Comparison of ENCODE assay signal across 24 cellular contexts in genomic region chr13:21426238-21426637, GRCh38. TPM values are rescaled to one million over a fixed set of nuclear protein-coding genes. Genes with fewer than 3 reads are reported as not detected.
A peak's percentile ranks its signal among the peaks of the same experiment; 100 is the strongest.
DNase-seq lines count a peak whose midpoint lies in the region; ATAC-seq and TF ChIP-seq lines count a peak whose summit lies in the region.
"Had no signal": no experiment of that assay in that cellular context is flagged by ENCODE, and none has a peak within 500 bp of the region (broad histone marks: within the 10 kb centered on the region; RNA-seq: fewer than 3 reads in every experiment).

No MANE protein-coding gene starts in this region.

- POLR2A ChIA-PET in CD8-positive, alpha-beta memory T cell (lab: Charles Lee), result no interaction called here
- POLR2A ChIA-PET in WTC11 (lab: Charles Lee) (no interaction called here), HEK293T (lab: Yijun Ruan, JAX) (no interaction called here)

- H3K4me3 ChIP-seq in CD8-positive, alpha-beta memory T cell (ENCODE audit: low read length), result no peak overlapping the region
- H3K4me3 ChIP-seq: skin epidermis, transverse colon had no signal

- peaks cover 7% of the 10 kb centered on the region for H3K9me3 ChIP-seq in CD8-positive, alpha-beta memory T cell (ENCODE audit: low read length)

- peaks cover 18 to 25% (median 25%) of the 10 kb centered on the region in 3 donors for H3K36me3 Mint-ChIP-seq in CD8-positive, alpha-beta memory T cell
- H3K36me3 Mint-ChIP-seq in WTC11, result peaks cover 19% of the 10 kb centered on the region

- intact Hi-C loops in left colon (cut with DNase I, micrococcal nuclease), result no loop called here

- ATAC-seq in activated CD4-positive, CD25-positive, alpha-beta regulatory T cell treated with anti-CD3 and anti-CD28 coated beads, Interleukin-2, amount 50 U/mL, for 24 hours, result peak; percentile 71 to 85
- ATAC-seq in WTC11 (no peak), left colon (peak; percentile 63)

- no peaks in the 10 kb centered on the region for H3K27me3 Mint-ChIP-seq in CD8-positive, alpha-beta memory T cell
- no peaks in the 10 kb centered on the region for H3K27me3 Mint-ChIP-seq in WTC11 (ENCODE audit: low read depth)
- H3K27me3 Mint-ChIP-seq: activated B cell treated with CpG ODN at 0.5 μM for 24 hours; activated CD4-positive, alpha-beta memory T cell treated with anti-CD3 and anti-CD28 coated beads for 36 hours; CD4-positive, alpha-beta T cell had no signal

- H3K27ac ChIP-seq in CD8-positive, alpha-beta memory T cell (ENCODE audit: low read depth, low read length), result no peak overlapping the region
- H3K27ac ChIP-seq: skin epidermis, transverse colon had no signal

- H3K27ac Mint-ChIP-seq in CD8-positive, alpha-beta memory T cell, result peak overlapping the region in 5 of 8 donors; percentile 10 to 81 (median 30)
- H3K27ac Mint-ChIP-seq in WTC11, result peak overlapping the region; percentile 53; the same call in 1 of the 2 replicates
- H3K27ac Mint-ChIP-seq: activated B cell treated with CpG ODN at 0.5 μM for 24 hours; activated CD4-positive, alpha-beta memory T cell treated with anti-CD3 and anti-CD28 coated beads for 36 hours; CD4-positive, alpha-beta T cell; mesothelial cell of epicardium; nephron progenitor cell had no signal

- H3K4me1 ChIP-seq in CD8-positive, alpha-beta memory T cell (ENCODE audit: insufficient read depth, low read length), result no peaks in the 10 kb centered on the region
- H3K4me1 ChIP-seq: transverse colon had no signal

- H3K36me3 ChIP-seq in CD8-positive, alpha-beta memory T cell (ENCODE audit: insufficient read depth, low read length), result no peaks in the 10 kb centered on the region
- H3K36me3 ChIP-seq: transverse colon had no signal

- CTCF ChIA-PET in CD8-positive, alpha-beta memory T cell (lab: Charles Lee), result interaction anchor here (1.1 kb wide), 1 partner anchor 10 kb away, joined by 3 read pairs; no protein-coding TSS in a partner anchor
- CTCF ChIA-PET in WTC11 (lab: Charles Lee), result interaction anchor here (0.6 kb wide), 1 partner anchor 42 kb away, joined by 4 read pairs; no protein-coding TSS in a partner anchor
- CTCF ChIA-PET in HEK293T (lab: Yijun Ruan, JAX), result no interaction called here

- no peaks in the 10 kb centered on the region for H3K27me3 ChIP-seq in CD8-positive, alpha-beta memory T cell (ENCODE audit: insufficient read depth, low read length, poor library complexity, severe bottlenecking)
- H3K27me3 ChIP-seq: transverse colon had no signal

- H3K9me3 Mint-ChIP-seq in CD8-positive, alpha-beta memory T cell, result peaks cover 10 to 22% (median 15%) of the 10 kb centered on the region in 5 donors
- H3K9me3 Mint-ChIP-seq in WTC11, result peaks cover 20% of the 10 kb centered on the region

- TF ChIP-seq CTCF in WTC11 (IDR thresholded peaks at IDR 0.05), result no peak

- H3K4me1 Mint-ChIP-seq in CD8-positive, alpha-beta memory T cell, result peaks cover 43 to 58% (median 57%) of the 10 kb centered on the region in 3 donors
- H3K4me1 Mint-ChIP-seq in WTC11, result peaks cover 7% of the 10 kb centered on the region; the same call in 1 of the 2 replicates
- H3K4me1 Mint-ChIP-seq: nephron progenitor cell had no signal

- DNase-seq in activated CD4-positive, CD25-positive, alpha-beta regulatory T cell (lab: John Stamatoyannopoulos, UW), result no peak
- no peak for DNase-seq in CD8-positive, alpha-beta memory T cell
- no peak for DNase-seq in WTC11 (ENCODE audit: low spot score)
- no peak for DNase-seq in left colon
- no peak for DNase-seq in NCI-H526 (lab: John Stamatoyannopoulos, UW)
- no peak for DNase-seq in HEK293T (ENCODE audit: extremely low spot score)
- DNase-seq in SK-N-DZ (ENCODE audit: low spot score), result no peak
- DNase-seq: activated B cell treated with CpG ODN at 0.5 μM for 24 hours; activated CD4-positive, alpha-beta memory T cell treated with anti-CD3 and anti-CD28 coated beads for 36 hours; activated naive CD4-positive, alpha-beta T cell treated with Interleukin-2 at 50 U/mL for 16 hours; CD4-positive, alpha-beta T cell; H9; islet precursor cell; NCI-H1105 treated with DMSO at 0.1 percent for 48 hours; NCI-H1930; NCI-H526 treated with DMSO at 0.1 percent for 48 hours; nephron progenitor cell; SHP77; stimulated activated CD8-positive, alpha-beta memory T cell treated with anti-CD3 and anti-CD28 coated beads, Interleukin-4, amount 100 ng/mL, for 48 hours; T-helper 9 cell; transverse colon had no signal

- H3K4me3 Mint-ChIP-seq in CD8-positive, alpha-beta memory T cell, result peak overlapping the region in 1 of 7 donors; percentile 1
- H3K4me3 Mint-ChIP-seq in WTC11, result no peak overlapping the region
- H3K4me3 Mint-ChIP-seq: activated B cell treated with CpG ODN at 0.5 μM for 24 hours; activated CD4-positive, alpha-beta memory T cell treated with anti-CD3 and anti-CD28 coated beads for 36 hours; CD4-positive, alpha-beta T cell; H9; mesothelial cell of epicardium; nephron progenitor cell had no signal

TF ChIP-seq in WTC11, 78 proteins besides CTCF, POLR2A, EP300 and RAD21 (continues in another document):
- TF ChIP-seq OVOL2 (CRISPR knock-in tag; IDR thresholded peaks at IDR 0.05; ENCODE audit: borderline replicate concordance), result no peak
- no peak for TF ChIP-seq CREM (CRISPR knock-in tag; IDR thresholded peaks at IDR 0.05)
- no peak for TF ChIP-seq IRF2 (CRISPR knock-in tag; IDR thresholded peaks at IDR 0.05; ENCODE audit: borderline replicate concordance, low read depth)
- TF ChIP-seq ATF2 (CRISPR knock-in tag; IDR thresholded peaks at IDR 0.05; ENCODE audit: borderline replicate concordance, low read depth), result no peak
- no peak for TF ChIP-seq TEAD4 (CRISPR knock-in tag; IDR thresholded peaks at IDR 0.05)
- TF ChIP-seq ZNF512 (CRISPR knock-in tag; IDR thresholded peaks at IDR 0.05; ENCODE audit: borderline replicate concordance), result no peak
- TF ChIP-seq GTF2I (CRISPR knock-in tag; conservative IDR thresholded peaks at IDR 0.05), result no peak

TF ChIP-seq in HEK293T, 16 proteins besides CTCF, POLR2A, EP300 and RAD21:
- TF ChIP-seq SUZ12 (IDR thresholded peaks at IDR 0.05) (no peak), ELF4 (IDR thresholded peaks at IDR 0.05) (no peak), PKNOX1 (IDR thresholded peaks at IDR 0.05) (no peak), FOXM1 (IDR thresholded peaks at IDR 0.05; ENCODE audit: borderline replicate concordance) (no peak), SP1 (IDR thresholded peaks at IDR 0.05) (no peak), BHLHE40 (IDR thresholded peaks at IDR 0.05; ENCODE audit: borderline replicate concordance) (no peak), NFRKB (IDR thresholded peaks at IDR 0.05) (no peak), FOXA1 (IDR thresholded peaks at IDR 0.05) (no peak), HDGF (IDR thresholded peaks at IDR 0.05; ENCODE audit: borderline replicate concordance) (no peak), ZNF384 (IDR thresholded peaks at IDR 0.05) (no peak), CTBP1 (IDR thresholded peaks at IDR 0.05; ENCODE audit: borderline replicate concordance) (no peak), L3MBTL2 (conservative IDR thresholded peaks at IDR 0.05) (no peak), TARDBP (IDR thresholded peaks at IDR 0.05) (no peak), LEF1 (IDR thresholded peaks at IDR 0.05; ENCODE audit: borderline replicate concordance) (no peak), FOXK2 (IDR thresholded peaks at IDR 0.05) (no peak), ARNT (IDR thresholded peaks at IDR 0.05) (no peak)

RNA-seq across cellular contexts. Expression of gene ZDHHC20, which starts 32.9 kb away (rescaled TPM):
- 10 to 100 TPM; 50.4 to 58.8 TPM for total RNA-seq in CD8-positive, alpha-beta memory T cell
- polyA plus RNA-seq in CD8-positive, alpha-beta memory T cell, result 35.5 TPM
- total RNA-seq in WTC11 (2021) (64.7 to 69.7 TPM (median 65.1 TPM) in 3 replicates), left colon (10 to 100 TPM; 76.3 to 76.9 TPM)
- 28.5 and 29.2 TPM in 2 replicates for polyA plus RNA-seq in SK-N-DZ (2014; cell fraction: cytosol; rRNA removed)
- polyA plus RNA-seq in SK-N-DZ (2014; cell fraction: nucleus; rRNA removed), result 21.2 and 21.4 TPM in 2 replicates
